11 cellular contexts compared by ENCODE assay signal in the genomic region with DNA sequence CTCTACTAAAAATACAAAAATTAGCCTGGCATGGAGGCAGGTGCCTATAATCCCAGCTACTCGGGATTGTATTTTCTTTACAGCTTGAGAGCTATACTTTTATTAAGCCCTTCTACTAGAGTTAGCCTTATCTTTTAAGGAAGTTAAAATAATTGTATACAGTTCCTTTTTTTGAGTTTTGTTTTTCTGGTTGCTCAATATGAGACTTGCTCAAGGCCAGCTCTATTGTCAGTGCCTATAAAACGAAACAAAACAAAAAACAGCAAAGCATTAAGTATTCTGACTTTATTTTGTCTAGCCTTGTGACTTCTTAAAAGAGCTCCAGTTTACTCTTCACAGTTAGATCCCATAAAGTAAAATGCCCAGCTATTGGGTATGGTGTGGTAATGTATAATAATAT. TPM values are rescaled to one million over a fixed set of nuclear protein-coding genes. Genes with fewer than 3 reads are reported as not detected.
DNase-seq lines count a peak whose midpoint lies in the region; ATAC-seq and TF ChIP-seq lines count a peak whose summit lies in the region.
"Had no signal": no experiment of that assay in that cellular context is flagged by ENCODE, and none has a peak within 500 bp of the region (broad histone marks: within the 10 kb centered on the region; RNA-seq: fewer than 3 reads in every experiment).

No MANE protein-coding gene starts in this region.

- peak overlapping the region; percentile 16 for H3K4me3 ChIP-seq in thoracic aorta
- H3K4me3 ChIP-seq: SJCRH30 had no signal

- H3K4me1 ChIP-seq in thoracic aorta (ENCODE audit: control insufficient read depth in 1 of 2, low read depth in 2 of 2), result peaks cover 9 to 19% of the 10 kb centered on the region in 2 donors

- POLR2A ChIA-PET in activated B cell treated with CpG ODN at 0.5 μM for 24 hours (lab: Charles Lee), result interaction anchor here (1.4 kb wide), 1 partner anchor 17 kb away, joined by 16 read pairs; a partner anchor contains a TSS

- H3K27ac Mint-ChIP-seq in activated B cell treated with CpG ODN at 0.5 μM for 24 hours, result peak overlapping the region; percentile 59
- no peak overlapping the region for H3K27ac Mint-ChIP-seq in activated T-helper 2 cell treated with anti-CD3 and anti-CD28 coated beads, Interferon-gamma antibody, Interleukin-2, Interleukin-4, amounts not matched to agents 10 μg/mL and 5 μg/mL and 100 μg/mL, durations not matched to agents 14 hours and 24 hours and 36 hours

- H3K36me3 ChIP-seq in thoracic aorta, result no peaks in the 10 kb centered on the region

- CTCF ChIA-PET in activated B cell treated with CpG ODN at 0.5 μM for 24 hours (lab: Charles Lee), result no interaction called here

- no peak overlapping the region for H3K4me3 Mint-ChIP-seq in activated B cell treated with CpG ODN at 0.5 μM for 24 hours
- H3K4me3 Mint-ChIP-seq in activated T-helper 2 cell treated with anti-CD3 and anti-CD28 coated beads, Interferon-gamma antibody, Interleukin-2, Interleukin-4, amounts not matched to agents 10 μg/mL and 5 μg/mL and 100 μg/mL, durations not matched to agents 14 hours and 24 hours and 36 hours (ENCODE audit: low read depth), result no peak overlapping the region

- ATAC-seq in GM19395 (IDR thresholded peaks at IDR 0.05; ENCODE audit: unreplicated experiment) (peak; percentile 81), HG03103 (IDR thresholded peaks at IDR 0.05; ENCODE audit: low read depth, unreplicated experiment) (peak; percentile 77), activated B cell treated with CpG ODN at 0.5 μM for 24 hours (ENCODE audit: low read depth) (peak; percentile 95), thoracic aorta (ENCODE audit: insufficient number of reproducible peaks, low FRiP score, low read depth) (no peak), SK-N-SH treated with all-trans-retinoic acid at 6 μM for 48 hours (no peak)

- intact Hi-C loops in activated B cell treated with CpG ODN at 0.5 μM for 24 hours (cut with micrococcal nuclease), result loop anchor here (1.0 to 5.0 kb wide), 3 partner anchors 8 to 44 kb away; a partner anchor contains a TSS
- intact Hi-C loops in activated T-helper 2 cell treated with anti-CD3 and anti-CD28 coated beads, Interferon-gamma antibody, Interleukin-2, Interleukin-4, amounts not matched to agents 10 μg/mL and 5 μg/mL and 100 μg/mL, durations not matched to agents 14 hours and 24 hours and 36 hours (cut with micrococcal nuclease), result no loop called here

- no peaks in the 10 kb centered on the region for H3K27me3 Mint-ChIP-seq in activated B cell treated with CpG ODN at 0.5 μM for 24 hours
- H3K27me3 Mint-ChIP-seq in activated T-helper 2 cell treated with anti-CD3 and anti-CD28 coated beads, Interferon-gamma antibody, Interleukin-2, Interleukin-4, amounts not matched to agents 10 μg/mL and 5 μg/mL and 100 μg/mL, durations not matched to agents 14 hours and 24 hours and 36 hours (ENCODE audit: low read depth), result no peaks in the 10 kb centered on the region

- peaks cover 51% of the 10 kb centered on the region for H3K4me1 Mint-ChIP-seq in activated B cell treated with CpG ODN at 0.5 μM for 24 hours
- H3K4me1 Mint-ChIP-seq in activated T-helper 2 cell treated with anti-CD3 and anti-CD28 coated beads, Interferon-gamma antibody, Interleukin-2, Interleukin-4, amounts not matched to agents 10 μg/mL and 5 μg/mL and 100 μg/mL, durations not matched to agents 14 hours and 24 hours and 36 hours (ENCODE audit: low read depth), result peaks cover 9% of the 10 kb centered on the region

- H3K27me3 ChIP-seq in thoracic aorta (replicated peaks; ENCODE audit: insufficient read depth), result no peaks in the 10 kb centered on the region
- H3K27me3 ChIP-seq: SJCRH30 had no signal

- no peaks in the 10 kb centered on the region for H3K9me3 ChIP-seq in thoracic aorta
- H3K9me3 ChIP-seq: SJCRH30 had no signal

- H3K36me3 Mint-ChIP-seq in activated B cell treated with CpG ODN at 0.5 μM for 24 hours (ENCODE audit: low read depth), result peaks cover 6% of the 10 kb centered on the region
- peaks cover 9% of the 10 kb centered on the region for H3K36me3 Mint-ChIP-seq in activated T-helper 2 cell treated with anti-CD3 and anti-CD28 coated beads, Interferon-gamma antibody, Interleukin-2, Interleukin-4, amounts not matched to agents 10 μg/mL and 5 μg/mL and 100 μg/mL, durations not matched to agents 14 hours and 24 hours and 36 hours (ENCODE audit: low read depth)

- no peak overlapping the region for H3K27ac ChIP-seq in thoracic aorta
- H3K27ac ChIP-seq: SJCRH30 had no signal

- no peaks in the 10 kb centered on the region for H3K9me3 Mint-ChIP-seq in activated B cell treated with CpG ODN at 0.5 μM for 24 hours
- no peaks in the 10 kb centered on the region for H3K9me3 Mint-ChIP-seq in activated T-helper 2 cell treated with anti-CD3 and anti-CD28 coated beads, Interferon-gamma antibody, Interleukin-2, Interleukin-4, amounts not matched to agents 10 μg/mL and 5 μg/mL and 100 μg/mL, durations not matched to agents 14 hours and 24 hours and 36 hours

- TF ChIP-seq CTCF in activated B cell treated with CpG ODN at 0.5 μM for 24 hours (IDR thresholded peaks at IDR 0.05), result no peak
- TF ChIP-seq CTCF in thoracic aorta (IDR thresholded peaks at IDR 0.05), result no peak

- DNase-seq in activated B cell treated with CpG ODN at 0.5 μM for 24 hours (no peak), thoracic aorta (ENCODE audit: low spot score) (no peak), DMS79 (lab: John Stamatoyannopoulos, UW) (no peak), NCI-H748 (lab: John Stamatoyannopoulos, UW; ENCODE audit: unreplicated experiment) (no peak)
- DNase-seq in activated T-helper 2 cell treated with anti-CD3 and anti-CD28 coated beads, Interferon-gamma antibody, Interleukin-2, Interleukin-4, amounts not matched to agents 10 μg/mL and 5 μg/mL and 100 μg/mL, durations not matched to agents 14 hours and 24 hours and 36 hours (ENCODE audit: low spot score), result no peak
- DNase-seq: H7; SJCRH30; stimulated activated CD8-positive, alpha-beta memory T cell treated with anti-CD3 and anti-CD28 coated beads, Interleukin-4, amount 100 ng/mL, for 48 hours had no signal

TF ChIP-seq in SK-N-SH treated with all-trans-retinoic acid at 6 μM for 48 hours, 23 proteins besides CTCF, POLR2A, EP300 and RAD21:
- TF ChIP-seq TCF4 (CRISPR knock-in tag; IDR thresholded peaks at IDR 0.05; ENCODE audit: borderline replicate concordance), result no peak
- no peak for TF ChIP-seq ZFP30 (CRISPR knock-in tag; IDR thresholded peaks at IDR 0.05)
- TF ChIP-seq ZFP3 (CRISPR knock-in tag; IDR thresholded peaks at IDR 0.05), result no peak

RNA-seq across cellular contexts. Expression of a gene that starts 17.2 kb away (rescaled TPM):
- total RNA-seq in activated B cell treated with CpG ODN at 0.5 μM for 24 hours (29.4 and 42.7 TPM in 2 replicates), thoracic aorta (10 to 100 TPM; 29.7 to 66.9 TPM)
- 21.2 and 21.4 TPM in 2 replicates for total RNA-seq in activated T-helper 2 cell treated with anti-CD3 and anti-CD28 coated beads, Interferon-gamma antibody, Interleukin-2, Interleukin-4, amounts not matched to agents 10 μg/mL and 5 μg/mL and 100 μg/mL, durations not matched to agents 14 hours and 24 hours and 36 hours

Comparison
In these comparisons a context has a peak if more than half of its experiments do, and no peak if none do; other contexts are left out.
1. ATAC-seq: peak in GM19395 (single experiment), HG03103 (single experiment) and activated B cell treated with CpG ODN at 0.5 μM for 24 hours (single experiment); none in thoracic aorta (single experiment) and SK-N-SH treated with all-trans-retinoic acid at 6 μM for 48 hours (single experiment).